ENCODE assay signal across 8 cellular contexts in genomic region chr3:190514163-190515153, GRCh38. TPM values are rescaled to one million over a fixed set of nuclear protein-coding genes. Genes with fewer than 3 reads are reported as not detected.
DNase-seq lines count a peak whose midpoint lies in the region; ATAC-seq and TF ChIP-seq lines count a peak whose summit lies in the region.

No MANE protein-coding gene starts in this region.

- no peaks in the 10 kb centered on the region for H3K36me3 ChIP-seq in CD8-positive, alpha-beta T cell (ENCODE audit: insufficient read depth, low read length)
- H3K36me3 ChIP-seq in GM23338 (ENCODE audit: insufficient read depth) (no peaks in the 10 kb centered on the region), Panc1 (ENCODE audit: control insufficient read depth, insufficient read depth, low read length) (no peaks in the 10 kb centered on the region), uterus (no peaks in the 10 kb centered on the region)

- peaks cover 6% of the 10 kb centered on the region for H3K36me3 Mint-ChIP-seq in CD8-positive, alpha-beta T cell
- H3K36me3 Mint-ChIP-seq in GM23338 (ENCODE audit: low read depth) = no peaks in the 10 kb centered on the region; the same call in 2 of the 3 replicates
- peaks cover 7% of the 10 kb centered on the region for H3K36me3 Mint-ChIP-seq in activated naive CD4-positive, alpha-beta T cell treated with anti-CD3 and anti-CD28 coated beads, Interleukin-2, amount 10 ng/mL, durations not matched to agents 7 days and 5 days
- H3K36me3 Mint-ChIP-seq in neural crest cell (ENCODE audit: low read depth) = no peaks in the 10 kb centered on the region

- H3K4me1 Mint-ChIP-seq in CD8-positive, alpha-beta T cell (ENCODE audit: low read depth) = peaks cover 41% of the 10 kb centered on the region
- H3K4me1 Mint-ChIP-seq in GM23338 (peaks cover 10% of the 10 kb centered on the region), neural crest cell (peaks cover 10% of the 10 kb centered on the region)
- peaks cover 31% of the 10 kb centered on the region for H3K4me1 Mint-ChIP-seq in activated naive CD4-positive, alpha-beta T cell treated with anti-CD3 and anti-CD28 coated beads, Interleukin-2, amount 10 ng/mL, durations not matched to agents 7 days and 5 days

- no peaks in the 10 kb centered on the region for H3K9me3 ChIP-seq in CD8-positive, alpha-beta T cell (ENCODE audit: low read length)
- no peaks in the 10 kb centered on the region for H3K9me3 ChIP-seq in Panc1 (ENCODE audit: control insufficient read depth, insufficient read depth, low read depth, low read length)
- H3K9me3 ChIP-seq in uterus = no peaks in the 10 kb centered on the region

- ATAC-seq in CD8-positive, alpha-beta T cell = no peak
- ATAC-seq in GM23338 (peak; percentile 48), Panc1 (peak; percentile 64)

- POLR2A ChIA-PET in CD8-positive, alpha-beta T cell (lab: Charles Lee) = interaction anchor here (0.6 to 1.5 kb wide), 5 partner anchors 8 to 38 kb away, joined by 3 to 5 read pairs (median 3); no protein-coding TSS in a partner anchor
- POLR2A ChIA-PET in Panc1 (lab: Charles Lee) = interaction anchor here (0.6 kb wide), 2 partner anchors 43 to 109 kb away, joined by 3 to 5 read pairs; no protein-coding TSS in a partner anchor

- CTCF ChIA-PET in CD8-positive, alpha-beta T cell (lab: Charles Lee) = interaction anchor here (0.8 to 1.7 kb wide), 3 partner anchors 10 to 90 kb away, joined by 3 to 6 read pairs (median 4); no protein-coding TSS in a partner anchor
- CTCF ChIA-PET in Panc1 (lab: Charles Lee) = interaction anchor here (0.6 kb wide), 2 partner anchors 75 to 166 kb away, joined by 3 to 8 read pairs; no protein-coding TSS in a partner anchor
- CTCF ChIA-PET in activated naive CD4-positive, alpha-beta T cell treated with anti-CD3 and anti-CD28 coated beads, Interleukin-2, amount 10 ng/mL, durations not matched to agents 7 days and 5 days (lab: Charles Lee) = interaction anchor here (0.9 to 1.7 kb wide), 9 partner anchors 12 to 183 kb away, joined by 3 to 7 read pairs (median 3); no protein-coding TSS in a partner anchor

- H3K4me3 ChIP-seq in CD8-positive, alpha-beta T cell (ENCODE audit: low read depth, low read length) = peak overlapping the region; percentile 81
- H3K4me3 ChIP-seq in GM23338 (peak overlapping the region; percentile 86), Panc1 (ENCODE audit: low read depth in 2 of 2, low read length in 2 of 2) (peak overlapping the region; percentile 87 to 91), uterus (peak overlapping the region; percentile 74 to 76)

- in situ Hi-C loops in Panc1 (cut with HindIII; ENCODE audit: low pct_unique_long_range_greater_than_20kb, low sequenced_read_pairs) = no loop called here

- peak overlapping the region; percentile 86 for H3K4me3 Mint-ChIP-seq in CD8-positive, alpha-beta T cell
- H3K4me3 Mint-ChIP-seq in GM23338 (peak overlapping the region; percentile 82), neural crest cell (peak overlapping the region; percentile 91)
- peak overlapping the region; percentile 76 for H3K4me3 Mint-ChIP-seq in activated naive CD4-positive, alpha-beta T cell treated with anti-CD3 and anti-CD28 coated beads, Interleukin-2, amount 10 ng/mL, durations not matched to agents 7 days and 5 days

- no peak for TF ChIP-seq POLR2A in uterus (IDR thresholded peaks at IDR 0.05)

- no peaks in the 10 kb centered on the region for H3K79me2 ChIP-seq in GM23338 (replicated peaks; ENCODE audit: insufficient read depth)

- no peaks in the 10 kb centered on the region for H3K27me3 ChIP-seq in CD8-positive, alpha-beta T cell (ENCODE audit: insufficient read depth, low read length)
- H3K27me3 ChIP-seq in GM23338 (ENCODE audit: insufficient read depth) = peaks cover 48% of the 10 kb centered on the region
- no peaks in the 10 kb centered on the region for H3K27me3 ChIP-seq in Panc1 (ENCODE audit: control insufficient read depth, insufficient read depth, low read length)
- H3K27me3 ChIP-seq in uterus = no peaks in the 10 kb centered on the region

- peak overlapping the region; percentile 84 for H3K27ac Mint-ChIP-seq in CD8-positive, alpha-beta T cell
- H3K27ac Mint-ChIP-seq in GM23338 (no peak overlapping the region), neural crest cell (ENCODE audit: unreplicated experiment) (peak overlapping the region; percentile 5)
- peak overlapping the region; percentile 83 for H3K27ac Mint-ChIP-seq in activated naive CD4-positive, alpha-beta T cell treated with anti-CD3 and anti-CD28 coated beads, Interleukin-2, amount 10 ng/mL, durations not matched to agents 7 days and 5 days

- DNase-seq in CD8-positive, alpha-beta T cell = peak in 6 of 7 experiments; percentile 7 to 51 (median 22)
- DNase-seq in GM23338 (ENCODE audit: low spot score) (peak; percentile 49), Panc1 (ENCODE audit: low read depth, low spot score) (no peak), globus pallidus (ENCODE audit: low spot score) (peak; percentile 28), neural crest cell (ENCODE audit: low read depth, low spot score) (peak; percentile 17), uterus (peak; percentile 37 to 41), NCI-H187 (lab: John Stamatoyannopoulos, UW) (no peak)
- DNase-seq in activated naive CD4-positive, alpha-beta T cell treated with anti-CD3 and anti-CD28 coated beads, Interleukin-2, amount 10 ng/mL, durations not matched to agents 7 days and 5 days = peak; percentile 53

- H3F3A ChIP-seq in GM23338 (replicated peaks; ENCODE audit: low read depth) = no peaks in the 10 kb centered on the region

- peak; percentile 1 for TF ChIP-seq CTCF in CD8-positive, alpha-beta T cell (IDR thresholded peaks at IDR 0.05)
- no peak for TF ChIP-seq CTCF in GM23338 (conservative IDR thresholded peaks at IDR 0.05; ENCODE audit: low read depth in 2 of 2)
- no peak for TF ChIP-seq CTCF in Panc1 (IDR thresholded peaks at IDR 0.05)
- no peak for TF ChIP-seq CTCF in neural crest cell (conservative IDR thresholded peaks at IDR 0.05)
- no peak for TF ChIP-seq CTCF in uterus (IDR thresholded peaks at IDR 0.05)

- peak overlapping the region; percentile 100 for H2AFZ ChIP-seq in GM23338

- peaks cover 14% of the 10 kb centered on the region for H3K4me1 ChIP-seq in CD8-positive, alpha-beta T cell (ENCODE audit: insufficient read depth, low read length)
- H3K4me1 ChIP-seq in GM23338 (ENCODE audit: insufficient read depth) = peaks cover under 1% of the 10 kb centered on the region; the same call in 1 of the 2 replicates
- peaks cover 4% of the 10 kb centered on the region; the same call in 1 of the 2 replicates for H3K4me1 ChIP-seq in Panc1 (ENCODE audit: control insufficient read depth, insufficient read depth, low read length)
- no peaks in the 10 kb centered on the region for H3K4me1 ChIP-seq in uterus

- H3K27me3 Mint-ChIP-seq in CD8-positive, alpha-beta T cell (ENCODE audit: low read depth) = no peaks in the 10 kb centered on the region
- H3K27me3 Mint-ChIP-seq in GM23338 (ENCODE audit: insufficient read depth, low read depth, poor library complexity) = peaks cover 19% of the 10 kb centered on the region
- no peaks in the 10 kb centered on the region for H3K27me3 Mint-ChIP-seq in activated naive CD4-positive, alpha-beta T cell treated with anti-CD3 and anti-CD28 coated beads, Interleukin-2, amount 10 ng/mL, durations not matched to agents 7 days and 5 days
- peaks cover 16% of the 10 kb centered on the region for H3K27me3 Mint-ChIP-seq in neural crest cell (ENCODE audit: low read depth)

- H3K27ac ChIP-seq in CD8-positive, alpha-beta T cell (ENCODE audit: low read depth, low read length) = peak overlapping the region; percentile 58
- H3K27ac ChIP-seq in GM23338 (ENCODE audit: low read depth) (no peak overlapping the region), Panc1 (ENCODE audit: low read length) (peak overlapping the region; percentile 66), uterus (peak overlapping the region; percentile 72 to 79)

- H3K9me3 Mint-ChIP-seq in CD8-positive, alpha-beta T cell = no peaks in the 10 kb centered on the region
- H3K9me3 Mint-ChIP-seq in GM23338 (no peaks in the 10 kb centered on the region), neural crest cell (peaks cover 6% of the 10 kb centered on the region)
- no peaks in the 10 kb centered on the region for H3K9me3 Mint-ChIP-seq in activated naive CD4-positive, alpha-beta T cell treated with anti-CD3 and anti-CD28 coated beads, Interleukin-2, amount 10 ng/mL, durations not matched to agents 7 days and 5 days

- H3K4me2 ChIP-seq in GM23338 = peak overlapping the region; percentile 92

- no peaks in the 10 kb centered on the region for H4K20me1 ChIP-seq in GM23338 (replicated peaks; ENCODE audit: insufficient read depth)

- H3K9me2 ChIP-seq in GM23338 (ENCODE audit: insufficient read depth) = no peaks in the 10 kb centered on the region

- intact Hi-C loops in CD8-positive, alpha-beta T cell (cut with DNase I, micrococcal nuclease) = no loop called here
- intact Hi-C loops in Panc1 (cut with micrococcal nuclease; ENCODE audit: unreplicated experiment) (loop anchor here (10.0 kb wide), 1 partner anchor 180 kb away; no protein-coding TSS in a partner anchor), uterus (cut with DNase I; ENCODE audit: low total_unique reads) (no loop called here)

- no TSS peak for BruUV-seq in Panc1 (replicated peaks; lab: Mats Ljungman, UMichigan)

TF ChIP-seq in GM23338, 12 proteins besides CTCF, POLR2A, EP300 and RAD21 (continues in another document):
- no peak for TF ChIP-seq ZNF114 (CRISPR knock-in tag; IDR thresholded peaks at IDR 0.05)
- TF ChIP-seq CREB1 (CRISPR knock-in tag; IDR thresholded peaks at IDR 0.05; ENCODE audit: low read depth) = no peak
- no peak for TF ChIP-seq JUNB (IDR thresholded peaks at IDR 0.05; ENCODE audit: unreplicated experiment)

RNA-seq across cellular contexts. Expression of gene IL1RAP, which starts 0.6 kb away (rescaled TPM):
- 1 to 10 TPM; 9.4 TPM for total RNA-seq in CD8-positive, alpha-beta T cell
- total RNA-seq in GM23338 (2014; rRNA removed; shearing (Covaris generic)) = 3.6 and 5.0 TPM in 2 replicates
- polyA plus RNA-seq in GM23338 (2016; fragmentation: Nextera tagmentation; extraction: Ambion mirVana) = 3.4 and 3.6 TPM in 2 replicates
- total RNA-seq in Panc1 (2021; ENCODE audit: unreplicated experiment) = 5.2 TPM
- 2.3 TPM for polyA plus RNA-seq in Panc1 (2012; ENCODE audit: insufficient read length)
- 4.4 and 5.4 TPM in 2 replicates for total RNA-seq in neural crest cell
- 10 to 100 TPM in 2 of 4 donors, 1 to 10 TPM in 2; 2.8 to 26.8 (median 10.4) TPM for total RNA-seq in uterus

Comparison
In these comparisons a context has a peak if more than half of its experiments do, and no peak if none do; other contexts are left out.
1. DNase-seq: peak in CD8-positive, alpha-beta T cell (6 of 7), GM23338 (single experiment), activated naive CD4-positive, alpha-beta T cell treated with anti-CD3 and anti-CD28 coated beads, Interleukin-2, amount 10 ng/mL, durations not matched to agents 7 days and 5 days (single experiment), globus pallidus (single experiment), neural crest cell (single experiment) and uterus (2 of 2); none in Panc1 (single experiment) and NCI-H187 (0 of 2).
2. Peak in every context shown above with its lines, with median percentiles within 50 percentile points of each other: H3K4me3 ChIP-seq and H3K4me3 Mint-ChIP-seq.